ENCODE assay signal across 25 cellular contexts in genomic region chr4:189804884-189805283, GRCh38.
DNase-seq lines count a peak whose midpoint lies in the region; ATAC-seq, FAIRE-seq and TF ChIP-seq lines count a peak whose summit lies in the region.
"Had no signal": no experiment of that assay in that cellular context is flagged by ENCODE, and none has a peak within 500 bp of the region (broad histone marks: within the 10 kb centered on the region; RNA-seq: fewer than 3 reads in every experiment).

No MANE protein-coding gene starts in this region.

- intact Hi-C loops in Right ventricle myocardium inferior (cut with DNase I) (no loop called here), cardiac septum (cut with DNase I) (no loop called here), heart left ventricle (cut with DNase I) (loop anchor here in 1 of 10 donors (10.0 kb wide), 1 partner anchor 100 kb away; no protein-coding TSS in a partner anchor), kidney (cut with DNase I) (no loop called here)

- ATAC-seq in Right ventricle myocardium inferior (peak; percentile 84), heart left ventricle (peak in 3 of 4 donors; percentile 72 to 94 (median 81)), HG03457 (IDR thresholded peaks at IDR 0.05; ENCODE audit: unreplicated experiment) (no peak), T-cell (replicated peaks in 1 of 4) (no peak)
- ATAC-seq: HCT116 had no signal

- H3K4me1 Mint-ChIP-seq in T-cell, result no peaks in the 10 kb centered on the region

- no peak overlapping the region for H3K4me3 Mint-ChIP-seq in T-cell
- H3K4me3 Mint-ChIP-seq: CD4-positive, alpha-beta T cell had no signal

- H3K4me3 ChIP-seq in heart left ventricle, result no peak overlapping the region
- H3K4me3 ChIP-seq in kidney (ENCODE audit: low read length in 2 of 2), result no peak overlapping the region
- H3K4me3 ChIP-seq: BLaER1 treated with 17β-estradiol and CSF1 and Interleukin-3, amounts not matched to agents 10 nM and 100 nM; PC-9 had no signal

- no peak for FAIRE-seq in kidney (lab: Jason Lieb, UNC)
- FAIRE-seq: GM18507 had no signal

- CTCF ChIA-PET in T-cell (lab: Charles Lee), result no interaction called here

- peaks cover 0 to under 1% of the 10 kb centered on the region in 2 donors for H3K27me3 Mint-ChIP-seq in T-cell

- DNase-seq in Right ventricle myocardium inferior (ENCODE audit: missing footprints) (no peak), cardiac septum (ENCODE audit: low spot score) (no peak), heart left ventricle (peak in 3 of 5 donors; percentile 40 to 82 (median 68)), kidney (peak; percentile 82), T-cell (no peak), Ammon's horn (ENCODE audit: low spot score) (no peak)
- DNase-seq: CD4-positive, alpha-beta T cell; COR-L47; DMS53; MV-4-11; NCI-H1105; NCI-H1436 treated with DMSO at 0.1 percent for 48 hours; NCI-H187 treated with DMSO at 0.1 percent for 48 hours; NCI-H2171 treated with DMSO at 0.1 percent for 48 hours; NCI-H345; NCI-H510A treated with DMSO at 0.1 percent for 48 hours; NCI-H748 treated with DMSO at 0.1 percent for 48 hours; NK-92 treated with Interleukin-12 subunit alpha and Interleukin-12 subunit beta, amount 100 ng/mL, for 24 hours; PC-9; SHP77 had no signal

- H3K36me3 ChIP-seq in heart left ventricle (no peaks in the 10 kb centered on the region), kidney (ENCODE audit: control insufficient read depth in 1 of 2, insufficient read depth in 2 of 2, low read length in 2 of 2) (no peaks in the 10 kb centered on the region)
- H3K36me3 ChIP-seq: BLaER1 treated with 17β-estradiol and CSF1 and Interleukin-3, amounts not matched to agents 10 nM and 100 nM had no signal

- H3K27ac Mint-ChIP-seq in T-cell, result no peak overlapping the region
- H3K27ac Mint-ChIP-seq: CD4-positive, alpha-beta T cell had no signal

- H3K9me3 ChIP-seq in heart left ventricle (peaks cover 0 to 5% (median 0%) of the 10 kb centered on the region in 12 donors), kidney (ENCODE audit: control insufficient read depth in 1 of 2, low read length in 2 of 2) (peaks cover 0 to 4% of the 10 kb centered on the region in 2 donors)

- H3K27ac ChIP-seq in heart left ventricle, result no peak overlapping the region
- H3K27ac ChIP-seq in kidney (ENCODE audit: low read depth in 2 of 2, low read length in 2 of 2), result no peak overlapping the region
- H3K27ac ChIP-seq: BLaER1 treated with 17β-estradiol and CSF1 and Interleukin-3, amounts not matched to agents 10 nM and 100 nM; HL-60; PC-9 had no signal

- TF ChIP-seq CTCF in heart left ventricle (IDR thresholded peaks at IDR 0.05), result no peak
- no peak for TF ChIP-seq CTCF in kidney (IDR thresholded peaks at IDR 0.05; ENCODE audit: borderline replicate concordance, extremely low read depth, insufficient read depth)

- H3K27me3 ChIP-seq in heart left ventricle, result no peaks in the 10 kb centered on the region
- H3K27me3 ChIP-seq: BLaER1 treated with 17β-estradiol and CSF1 and Interleukin-3, amounts not matched to agents 10 nM and 100 nM had no signal

- no peak for TF ChIP-seq POLR2A in heart left ventricle (IDR thresholded peaks at IDR 0.05)

- no peak overlapping the region for H3K9ac ChIP-seq in kidney (ENCODE audit: low read length in 2 of 2)
- H3K9ac ChIP-seq: BLaER1 treated with 17β-estradiol and CSF1 and Interleukin-3, amounts not matched to agents 10 nM and 100 nM had no signal

- H3K4me1 ChIP-seq in heart left ventricle, result peaks cover 0 to 6% (median 0%) of the 10 kb centered on the region in 12 donors
- H3K4me1 ChIP-seq in kidney (ENCODE audit: control insufficient read depth in 1 of 2, insufficient read depth in 1 of 2, low read depth in 1 of 2, low read length in 2 of 2), result no peaks in the 10 kb centered on the region
- H3K4me1 ChIP-seq: BLaER1 treated with 17β-estradiol and CSF1 and Interleukin-3, amounts not matched to agents 10 nM and 100 nM had no signal

- H3K9me3 Mint-ChIP-seq in T-cell, result peaks cover 3 to 16% (median 4%) of the 10 kb centered on the region in 3 donors
- H3K9me3 Mint-ChIP-seq: CD4-positive, alpha-beta T cell had no signal

- 22 to 39% (median 35%) methylated on average over 5 of the region's 5 CpGs for WGBS in heart left ventricle, 4 donors

- POLR2A ChIA-PET in T-cell (lab: Charles Lee), result no interaction called here

- peaks cover 4% of the 10 kb centered on the region for H3K36me3 Mint-ChIP-seq in T-cell

Comparison
In these comparisons a context has a peak if more than half of its experiments do, and no peak if none do; other contexts are left out.
1. DNase-seq: peak in heart left ventricle (3 of 5) and kidney (single experiment); none in Right ventricle myocardium inferior (single experiment), cardiac septum (single experiment), T-cell (0 of 34) and Ammon's horn (single experiment).
2. ATAC-seq: peak in Right ventricle myocardium inferior (single experiment) and heart left ventricle (3 of 4); none in HG03457 (single experiment) and T-cell (0 of 4).